Comparison of ENCODE assay signal across 10 cellular contexts in the genomic region with DNA sequence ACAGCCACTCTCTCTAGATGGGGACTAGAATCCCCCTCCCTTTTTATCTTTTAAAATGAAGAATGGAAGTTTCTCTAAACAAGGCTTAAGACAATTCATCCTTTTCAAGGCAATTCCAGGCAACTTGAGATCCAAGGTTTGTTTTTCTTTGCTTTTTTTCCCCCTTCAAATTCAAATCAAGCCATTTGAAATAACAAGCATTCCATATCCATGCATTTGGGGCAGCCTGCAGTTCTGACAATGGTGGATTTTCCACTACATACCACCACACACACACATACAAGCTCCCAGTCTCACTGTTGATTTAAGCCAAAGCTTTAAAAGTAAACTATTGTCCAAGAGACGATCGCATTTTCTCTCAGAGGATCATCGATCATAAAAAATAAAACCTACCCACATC. TPM values are rescaled to one million over a fixed set of nuclear protein-coding genes. Genes with fewer than 3 reads are reported as not detected.
DNase-seq lines count a peak whose midpoint lies in the region; ATAC-seq and TF ChIP-seq lines count a peak whose summit lies in the region.
"Had no signal": no experiment of that assay in that cellular context is flagged by ENCODE, and none has a peak within 500 bp of the region (broad histone marks: within the 10 kb centered on the region; RNA-seq: fewer than 3 reads in every experiment).

No MANE protein-coding gene starts in this region.

- CTCF ChIA-PET in MCF 10A (lab: Yijun Ruan, JAX) = interaction anchor here (0.6 to 3.0 kb wide), 83 partner anchors 9 to 1305 kb away, joined by 3 to 39 read pairs (median 4); partner anchors contain the start of gene SPDL1

- no peaks in the 10 kb centered on the region for H3K36me3 ChIP-seq in HUES6 (ENCODE audit: control insufficient read depth, insufficient read depth, low read length)
- H3K36me3 ChIP-seq in iPS-20b (ENCODE audit: insufficient read depth, low read depth, low read length) = no peaks in the 10 kb centered on the region
- H3K36me3 ChIP-seq: tibial nerve had no signal

- no peaks in the 10 kb centered on the region for H3K9me3 Mint-ChIP-seq in MCF 10A (ENCODE audit: unreplicated experiment)
- no peaks in the 10 kb centered on the region for H3K9me3 Mint-ChIP-seq in stimulated activated effector memory CD8-positive, alpha-beta T cell treated with anti-CD3 and anti-CD28 coated beads, Interleukin-12 subunit alpha, Interleukin-12 subunit beta, amount 100 ng/mL, for 72 hours
- H3K9me3 Mint-ChIP-seq: activated B cell treated with CpG ODN at 0.5 μM for 24 hours had no signal

- H3K4me1 ChIP-seq in HUES6 (ENCODE audit: control insufficient read depth, insufficient read depth, low read length) (peaks cover 44% of the 10 kb centered on the region), iPS-20b (ENCODE audit: insufficient read depth, low read length) (peaks cover 41% of the 10 kb centered on the region)

- POLR2A ChIA-PET in MCF 10A (lab: Yijun Ruan, JAX) = interaction anchor here (0.6 to 3.2 kb wide), 5 partner anchors 263 to 399 kb away, joined by 3 to 18 read pairs (median 4); no protein-coding TSS in a partner anchor

- peak overlapping the region; percentile 55 for H3K4me3 ChIP-seq in HUES6 (ENCODE audit: low read depth, low read length)
- peak overlapping the region; percentile 67 for H3K4me3 ChIP-seq in iPS-20b (ENCODE audit: low read length)

- no peak overlapping the region for H3K27ac Mint-ChIP-seq in MCF 10A (ENCODE audit: low read depth, unreplicated experiment)
- peak overlapping the region; percentile 32 for H3K27ac Mint-ChIP-seq in stimulated activated effector memory CD8-positive, alpha-beta T cell treated with anti-CD3 and anti-CD28 coated beads, Interleukin-12 subunit alpha, Interleukin-12 subunit beta, amount 100 ng/mL, for 72 hours
- H3K27ac Mint-ChIP-seq: activated B cell treated with CpG ODN at 0.5 μM for 24 hours had no signal

- H3K27ac ChIP-seq in HUES6 (ENCODE audit: low read depth, low read length) (peak overlapping the region; percentile 7; the same call in 1 of the 2 replicates), iPS-20b (ENCODE audit: low read length) (no peak overlapping the region)
- H3K27ac ChIP-seq: RWPE1, tibial nerve had no signal

- H3K27me3 ChIP-seq in HUES6 (ENCODE audit: control insufficient read depth, insufficient read depth, low read length) (peaks cover 17% of the 10 kb centered on the region; the same call in 1 of the 2 replicates), iPS-20b (ENCODE audit: insufficient read depth, low read length) (peaks cover 29% of the 10 kb centered on the region)
- H3K27me3 ChIP-seq: tibial nerve had no signal

- H3K9ac ChIP-seq in HUES6 (ENCODE audit: low read length) (peak overlapping the region; percentile 27), iPS-20b (ENCODE audit: low read depth, low read length) (peak overlapping the region; percentile 38; the same call in 1 of the 2 replicates)

- no peaks in the 10 kb centered on the region for H3K27me3 Mint-ChIP-seq in MCF 10A (ENCODE audit: insufficient read depth, unreplicated experiment)
- H3K27me3 Mint-ChIP-seq: activated B cell treated with CpG ODN at 0.5 μM for 24 hours had no signal

- no peaks in the 10 kb centered on the region for H3K36me3 Mint-ChIP-seq in MCF 10A (ENCODE audit: insufficient read depth, unreplicated experiment)
- peaks cover 28% of the 10 kb centered on the region for H3K36me3 Mint-ChIP-seq in stimulated activated effector memory CD8-positive, alpha-beta T cell treated with anti-CD3 and anti-CD28 coated beads, Interleukin-12 subunit alpha, Interleukin-12 subunit beta, amount 100 ng/mL, for 72 hours

- intact Hi-C loops in MCF 10A (cut with micrococcal nuclease) = loop anchor here (1.0 to 10.0 kb wide), 7 partner anchors 69 to 1305 kb away; no protein-coding TSS in a partner anchor

- TSS peak; percentile 32 for BruUV-seq in MCF 10A (replicated peaks; lab: Mats Ljungman, UMichigan)

- peak overlapping the region; percentile 69 for H3K4me3 Mint-ChIP-seq in MCF 10A (ENCODE audit: unreplicated experiment)
- H3K4me3 Mint-ChIP-seq in stimulated activated effector memory CD8-positive, alpha-beta T cell treated with anti-CD3 and anti-CD28 coated beads, Interleukin-12 subunit alpha, Interleukin-12 subunit beta, amount 100 ng/mL, for 72 hours = no peak overlapping the region
- H3K4me3 Mint-ChIP-seq: activated B cell treated with CpG ODN at 0.5 μM for 24 hours had no signal

- DNase-seq in MCF 10A (ENCODE audit: unreplicated experiment) (no peak), glomerular visceral epithelial cell (ENCODE audit: extremely low spot score) (no peak), AG08395 (ENCODE audit: low spot score) (no peak)
- DNase-seq in stimulated activated effector memory CD8-positive, alpha-beta T cell treated with anti-CD3 and anti-CD28 coated beads, Interleukin-12 subunit alpha, Interleukin-12 subunit beta, amount 100 ng/mL, for 72 hours (ENCODE audit: low spot score in 2 of 2) = no peak
- DNase-seq: activated B cell treated with CpG ODN at 0.5 μM for 24 hours had no signal

- H3K9me3 ChIP-seq in HUES6 (ENCODE audit: control insufficient read depth, insufficient read depth, low read depth, low read length) (no peaks in the 10 kb centered on the region), iPS-20b (ENCODE audit: insufficient read depth, low read depth, low read length) (no peaks in the 10 kb centered on the region)
- H3K9me3 ChIP-seq: tibial nerve had no signal

- peaks cover 24% of the 10 kb centered on the region for H3K4me1 Mint-ChIP-seq in MCF 10A (ENCODE audit: insufficient read depth, unreplicated experiment)
- no peaks in the 10 kb centered on the region for H3K4me1 Mint-ChIP-seq in stimulated activated effector memory CD8-positive, alpha-beta T cell treated with anti-CD3 and anti-CD28 coated beads, Interleukin-12 subunit alpha, Interleukin-12 subunit beta, amount 100 ng/mL, for 72 hours

- no peak for TF ChIP-seq CTCF in MCF 10A (IDR thresholded peaks at IDR 0.05; ENCODE audit: unreplicated experiment)

- ATAC-seq in stimulated activated effector memory CD8-positive, alpha-beta T cell treated with anti-CD3 and anti-CD28 coated beads, Interleukin-12 subunit alpha, Interleukin-12 subunit beta, amount 100 ng/mL, for 72 hours = no peak
- ATAC-seq in GM21367 (IDR thresholded peaks at IDR 0.05; ENCODE audit: unreplicated experiment) = no peak

RNA-seq across cellular contexts. Expression of gene INSYN2B, which starts 0.4 kb away (rescaled TPM):
- 0.19 and 0.49 TPM in 2 replicates for total RNA-seq in MCF 10A (2022)
- total RNA-seq: activated B cell treated with CpG ODN at 0.5 μM for 24 hours had no signal
